In genomic region chr15:26967719-26968269, GRCh38 we compare ENCODE assay signal across 16 cellular contexts. TPM values are rescaled to one million over a fixed set of nuclear protein-coding genes. Genes with fewer than 3 reads are reported as not detected.
DNase-seq lines count a peak whose midpoint lies in the region; ATAC-seq and TF ChIP-seq lines count a peak whose summit lies in the region.
"Had no signal": no experiment of that assay in that cellular context is flagged by ENCODE, and none has a peak within 500 bp of the region (broad histone marks: within the 10 kb centered on the region; RNA-seq: fewer than 3 reads in every experiment).

No MANE protein-coding gene starts in this region.

- ATAC-seq in GM23338 (peak; percentile 63), GM19467 (IDR thresholded peaks at IDR 0.05; ENCODE audit: unreplicated experiment) (no peak), HG03432 (IDR thresholded peaks at IDR 0.05; ENCODE audit: unreplicated experiment) (no peak)
- ATAC-seq: foreskin keratinocyte, HepG2 had no signal

- peak overlapping the region; percentile 94 for H3K4me2 ChIP-seq in GM23338

- H3K4me1 ChIP-seq in GM23338 (ENCODE audit: insufficient read depth) = peaks cover 11% of the 10 kb centered on the region; the same call in 1 of the 2 replicates
- no peaks in the 10 kb centered on the region for H3K4me1 ChIP-seq in iPS DF 6.9 (ENCODE audit: control insufficient read depth, insufficient read depth, low read length)
- no peaks in the 10 kb centered on the region for H3K4me1 ChIP-seq in prostate gland (replicated peaks)
- H3K4me1 ChIP-seq: foreskin keratinocyte had no signal

- H3K27ac ChIP-seq in GM23338 (ENCODE audit: low read depth) (no peak overlapping the region), WERI-Rb-1 (peak overlapping the region; percentile 54), iPS DF 6.9 (ENCODE audit: low read length) (no peak overlapping the region), prostate gland (no peak overlapping the region)
- H3K27ac ChIP-seq: coronary artery, foreskin keratinocyte, right atrium auricular region had no signal

- H3F3A ChIP-seq in GM23338 (replicated peaks; ENCODE audit: low read depth) = 0 out of 2 replicates have a peak, but pooled peaks cover 2% of the 10 kb centered on the region

- peaks cover 62% of the 10 kb centered on the region for H3K27me3 ChIP-seq in GM23338 (ENCODE audit: insufficient read depth)
- peaks cover 6% of the 10 kb centered on the region for H3K27me3 ChIP-seq in WERI-Rb-1 (ENCODE audit: insufficient read depth, low read depth, severe bottlenecking)
- H3K27me3 ChIP-seq in iPS DF 6.9 (ENCODE audit: control insufficient read depth, insufficient read depth, low read length) = peaks cover 33% of the 10 kb centered on the region
- no peaks in the 10 kb centered on the region for H3K27me3 ChIP-seq in prostate gland (replicated peaks; ENCODE audit: insufficient read depth)

- H3K27ac Mint-ChIP-seq in GM23338 = no peak overlapping the region
- H3K27ac Mint-ChIP-seq: activated CD4-positive, alpha-beta memory T cell treated with anti-CD3 and anti-CD28 coated beads, Interleukin-2, amount 10 ng/mL, durations not matched to agents 7 days and 5 days; T-helper 1 cell treated with Interleukin-12 subunit alpha and Interleukin-12 subunit beta and Interleukin-4 antibody, amounts not matched to agents 30 μg/mL and 1 μg/mL, for 36 hours had no signal

- intact Hi-C loops in prostate gland (cut with DNase I) = no loop called here

- H3K4me3 Mint-ChIP-seq in GM23338 = peak overlapping the region; percentile 85
- H3K4me3 Mint-ChIP-seq: activated CD4-positive, alpha-beta memory T cell treated with anti-CD3 and anti-CD28 coated beads, Interleukin-2, amount 10 ng/mL, durations not matched to agents 7 days and 5 days; T-helper 1 cell treated with Interleukin-12 subunit alpha and Interleukin-12 subunit beta and Interleukin-4 antibody, amounts not matched to agents 30 μg/mL and 1 μg/mL, for 36 hours had no signal

- H3K79me2 ChIP-seq in GM23338 (replicated peaks; ENCODE audit: insufficient read depth) = no peaks in the 10 kb centered on the region

- H2AFZ ChIP-seq in GM23338 = peak overlapping the region; percentile 99

- DNase-seq in GM23338 (ENCODE audit: low spot score) (peak; percentile 85), WERI-Rb-1 (peak; percentile 80), iPS DF 6.9 (ENCODE audit: low read depth, low spot score) (peak; percentile 41), prostate gland (ENCODE audit: low spot score) (no peak), HT-29 (ENCODE audit: low spot score) (no peak), OCI-M1 (lab: John Stamatoyannopoulos, UW) (no peak)
- DNase-seq: activated CD4-positive, alpha-beta memory T cell treated with anti-CD3 and anti-CD28 coated beads, Interleukin-2, amount 10 ng/mL, durations not matched to agents 7 days and 5 days; activated naive CD4-positive, alpha-beta T cell treated with Interleukin-2 at 50 U/mL for 16 hours; foreskin keratinocyte had no signal

- no CpG with 5 or more reads among the region's 48 CpGs for WGBS in iPS DF 6.9 (ENCODE audit: insufficient coverage, insufficient read length)
- WGBS in prostate gland = 4% methylated on average over 48 of the region's 48 CpGs

- H3K36me3 Mint-ChIP-seq in GM23338 (ENCODE audit: low read depth) = no peaks in the 10 kb centered on the region; the same call in 2 of the 3 replicates

- H3K9me2 ChIP-seq in GM23338 (ENCODE audit: insufficient read depth) = no peaks in the 10 kb centered on the region

- no peak for TF ChIP-seq POLR2A in prostate gland (IDR thresholded peaks at IDR 0.05)

- no peak for TF ChIP-seq CTCF in GM23338 (conservative IDR thresholded peaks at IDR 0.05; ENCODE audit: low read depth in 2 of 2)
- no peak for TF ChIP-seq CTCF in WERI-Rb-1 (IDR thresholded peaks at IDR 0.05; ENCODE audit: low read depth, low read length)
- no peak for TF ChIP-seq CTCF in prostate gland (IDR thresholded peaks at IDR 0.05)

- H3K27me3 Mint-ChIP-seq in GM23338 (ENCODE audit: insufficient read depth, low read depth, poor library complexity) = peaks cover 47% of the 10 kb centered on the region
- H3K27me3 Mint-ChIP-seq: activated CD4-positive, alpha-beta memory T cell treated with anti-CD3 and anti-CD28 coated beads, Interleukin-2, amount 10 ng/mL, durations not matched to agents 7 days and 5 days had no signal

- H3K4me1 Mint-ChIP-seq in GM23338 = peaks cover 12% of the 10 kb centered on the region
- H3K4me1 Mint-ChIP-seq: activated CD4-positive, alpha-beta memory T cell treated with anti-CD3 and anti-CD28 coated beads, Interleukin-2, amount 10 ng/mL, durations not matched to agents 7 days and 5 days had no signal

- 0 out of 3 replicates have a peak, but pooled peaks cover 3% of the 10 kb centered on the region for H3K9me3 Mint-ChIP-seq in GM23338
- H3K9me3 Mint-ChIP-seq: T-helper 1 cell treated with Interleukin-12 subunit alpha and Interleukin-12 subunit beta and Interleukin-4 antibody, amounts not matched to agents 30 μg/mL and 1 μg/mL, for 36 hours had no signal

- H3K9me3 ChIP-seq in WERI-Rb-1 (ENCODE audit: severe bottlenecking) (no peaks in the 10 kb centered on the region), iPS DF 6.9 (ENCODE audit: control insufficient read depth, insufficient read depth, low read length) (no peaks in the 10 kb centered on the region), prostate gland (no peaks in the 10 kb centered on the region)
- H3K9me3 ChIP-seq: right atrium auricular region had no signal

- H3K36me3 ChIP-seq in GM23338 (ENCODE audit: insufficient read depth) (no peaks in the 10 kb centered on the region), WERI-Rb-1 (no peaks in the 10 kb centered on the region), iPS DF 6.9 (ENCODE audit: control insufficient read depth, insufficient read depth, low read length) (no peaks in the 10 kb centered on the region), prostate gland (no peaks in the 10 kb centered on the region)
- H3K36me3 ChIP-seq: right atrium auricular region had no signal

- peak overlapping the region; percentile 52 for H3K4me3 ChIP-seq in GM23338
- H3K4me3 ChIP-seq in WERI-Rb-1 (ENCODE audit: low read depth, low read length) = peak overlapping the region; percentile 54
- peak overlapping the region; percentile 47; the same call in 1 of the 2 replicates for H3K4me3 ChIP-seq in iPS DF 6.9 (ENCODE audit: low read length)
- peak overlapping the region; percentile 20 to 23 for H3K4me3 ChIP-seq in prostate gland
- H3K4me3 ChIP-seq: coronary artery, right atrium auricular region had no signal

- H4K20me1 ChIP-seq in GM23338 (replicated peaks; ENCODE audit: insufficient read depth) = 0 out of 2 replicates have a peak, but pooled peaks cover 4% of the 10 kb centered on the region

TF ChIP-seq in GM23338, 12 proteins besides CTCF, POLR2A, EP300 and RAD21:
- TF ChIP-seq ZNF331 (CRISPR knock-in tag; IDR thresholded peaks at IDR 0.05; ENCODE audit: low read depth) = no peak
- no peak for TF ChIP-seq JUNB (IDR thresholded peaks at IDR 0.05; ENCODE audit: unreplicated experiment)
- TF ChIP-seq POLR2AphosphoS5 (IDR thresholded peaks at IDR 0.05; ENCODE audit: low read depth) = 0 out of 2 replicates have a peak, but pooled peaks have one; percentile 24
- TF ChIP-seq, protein P1, sequence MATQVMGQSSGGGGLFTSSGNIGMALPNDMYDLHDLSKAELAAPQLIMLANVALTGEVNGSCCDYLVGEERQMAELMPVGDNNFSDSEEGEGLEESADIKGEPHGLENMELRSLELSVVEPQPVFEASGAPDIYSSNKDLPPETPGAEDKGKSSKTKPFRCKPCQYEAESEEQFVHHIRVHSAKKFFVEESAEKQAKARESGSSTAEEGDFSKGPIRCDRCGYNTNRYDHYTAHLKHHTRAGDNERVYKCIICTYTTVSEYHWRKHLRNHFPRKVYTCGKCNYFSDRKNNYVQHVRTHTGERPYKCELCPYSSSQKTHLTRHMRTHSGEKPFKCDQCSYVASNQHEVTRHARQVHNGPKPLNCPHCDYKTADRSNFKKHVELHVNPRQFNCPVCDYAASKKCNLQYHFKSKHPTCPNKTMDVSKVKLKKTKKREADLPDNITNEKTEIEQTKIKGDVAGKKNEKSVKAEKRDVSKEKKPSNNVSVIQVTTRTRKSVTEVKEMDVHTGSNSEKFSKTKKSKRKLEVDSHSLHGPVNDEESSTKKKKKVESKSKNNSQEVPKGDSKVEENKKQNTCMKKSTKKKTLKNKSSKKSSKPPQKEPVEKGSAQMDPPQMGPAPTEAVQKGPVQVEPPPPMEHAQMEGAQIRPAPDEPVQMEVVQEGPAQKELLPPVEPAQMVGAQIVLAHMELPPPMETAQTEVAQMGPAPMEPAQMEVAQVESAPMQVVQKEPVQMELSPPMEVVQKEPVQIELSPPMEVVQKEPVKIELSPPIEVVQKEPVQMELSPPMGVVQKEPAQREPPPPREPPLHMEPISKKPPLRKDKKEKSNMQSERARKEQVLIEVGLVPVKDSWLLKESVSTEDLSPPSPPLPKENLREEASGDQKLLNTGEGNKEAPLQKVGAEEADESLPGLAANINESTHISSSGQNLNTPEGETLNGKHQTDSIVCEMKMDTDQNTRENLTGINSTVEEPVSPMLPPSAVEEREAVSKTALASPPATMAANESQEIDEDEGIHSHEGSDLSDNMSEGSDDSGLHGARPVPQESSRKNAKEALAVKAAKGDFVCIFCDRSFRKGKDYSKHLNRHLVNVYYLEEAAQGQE (IDR thresholded peaks at IDR 0.05; ENCODE audit: unreplicated experiment) = no peak
- no peak for TF ChIP-seq STAT1 (IDR thresholded peaks at IDR 0.05; ENCODE audit: unreplicated experiment)
- TF ChIP-seq EZH2phosphoT487 (IDR thresholded peaks at IDR 0.05; ENCODE audit: unreplicated experiment) = no peak

RNA-seq across cellular contexts. Expression of gene GABRG3, which starts 3.2 kb away (rescaled TPM):
- total RNA-seq in GM23338 (2014; rRNA removed; shearing (Covaris generic)) = 0.50 and 1.4 TPM in 2 replicates
- 0.10 and 0.40 TPM in 2 replicates for polyA plus RNA-seq in GM23338 (2016; fragmentation: Nextera tagmentation; extraction: Ambion mirVana)
- 10 to 100 TPM; 15.6 to 35.4 TPM for total RNA-seq in prostate gland
- total RNA-seq in HT-29 (2014; rRNA removed; shearing (Covaris generic)) = not detected in 2 replicates
- total RNA-seq: activated CD4-positive, alpha-beta memory T cell treated with anti-CD3 and anti-CD28 coated beads, Interleukin-2, amount 10 ng/mL, durations not matched to agents 7 days and 5 days; foreskin keratinocyte; HepG2; OCI-LY7; right atrium auricular region had no signal
- polyA plus RNA-seq: foreskin keratinocyte, HepG2 had no signal

Comparison
In these comparisons a context has a peak if more than half of its experiments do, and no peak if none do; other contexts are left out.
1. DNase-seq: peak in GM23338 (single experiment), WERI-Rb-1 (single experiment) and iPS DF 6.9 (single experiment); none in prostate gland (single experiment), HT-29 (single experiment) and OCI-M1 (single experiment).
2. Peak in every context shown above with its lines, with median percentiles within 50 percentile points of each other: H3K4me3 ChIP-seq.